Comparison of ENCODE assay signal across 10 cellular contexts in genomic region chr15:25849431-25849921, GRCh38. TPM values are rescaled to one million over a fixed set of nuclear protein-coding genes. Genes with fewer than 3 reads are reported as not detected.
A peak's percentile ranks its signal among the peaks of the same experiment; 100 is the strongest.
DNase-seq lines count a peak whose midpoint lies in the region; ATAC-seq, FAIRE-seq and TF ChIP-seq lines count a peak whose summit lies in the region.
"Had no signal": no experiment of that assay in that cellular context is flagged by ENCODE, and none has a peak within 500 bp of the region (broad histone marks: within the 10 kb centered on the region; RNA-seq: fewer than 3 reads in every experiment).

No MANE protein-coding gene starts in this region.

- no peaks in the 10 kb centered on the region for H3K9me3 ChIP-seq in right atrium auricular region
- no peaks in the 10 kb centered on the region for H3K9me3 ChIP-seq in small intestine (ENCODE audit: control insufficient read depth, low read depth)

- no peaks in the 10 kb centered on the region for H3K36me3 ChIP-seq in right atrium auricular region
- no peaks in the 10 kb centered on the region for H3K36me3 ChIP-seq in small intestine (ENCODE audit: control insufficient read depth in 2 of 2, insufficient read depth in 2 of 2, low read length in 2 of 2)

- H3K36me3 Mint-ChIP-seq in activated T-helper 1 cell treated with anti-CD3 and anti-CD28 coated beads, Interleukin-12 subunit alpha, Interleukin-12 subunit beta, Interleukin-2, Interleukin-4 antibody, amounts not matched to agents 30 ng/mL and 10 ng/mL and 1 ng/mL, durations not matched to agents 14 hours and 24 hours and 36 hours (ENCODE audit: low read depth) = peaks cover 34% of the 10 kb centered on the region

- intact Hi-C loops in activated T-helper 1 cell treated with anti-CD3 and anti-CD28 coated beads, Interleukin-12 subunit alpha, Interleukin-12 subunit beta, Interleukin-2, Interleukin-4 antibody, amounts not matched to agents 30 ng/mL and 10 ng/mL and 1 ng/mL, durations not matched to agents 14 hours and 24 hours and 36 hours (cut with micrococcal nuclease) = loop anchor here (1.0 kb wide), 2 partner anchors 17 to 37 kb away; no protein-coding TSS in a partner anchor

- H3K27me3 Mint-ChIP-seq in activated T-helper 1 cell treated with anti-CD3 and anti-CD28 coated beads, Interleukin-12 subunit alpha, Interleukin-12 subunit beta, Interleukin-2, Interleukin-4 antibody, amounts not matched to agents 30 ng/mL and 10 ng/mL and 1 ng/mL, durations not matched to agents 14 hours and 24 hours and 36 hours (ENCODE audit: insufficient read depth) = no peaks in the 10 kb centered on the region

- no peak for TF ChIP-seq CTCF in right atrium auricular region (IDR thresholded peaks at IDR 0.05)

- H3K4me3 Mint-ChIP-seq in activated T-helper 1 cell treated with anti-CD3 and anti-CD28 coated beads, Interleukin-12 subunit alpha, Interleukin-12 subunit beta, Interleukin-2, Interleukin-4 antibody, amounts not matched to agents 30 ng/mL and 10 ng/mL and 1 ng/mL, durations not matched to agents 14 hours and 24 hours and 36 hours = peak overlapping the region; percentile 93

- H3K9me3 Mint-ChIP-seq in activated T-helper 1 cell treated with anti-CD3 and anti-CD28 coated beads, Interleukin-12 subunit alpha, Interleukin-12 subunit beta, Interleukin-2, Interleukin-4 antibody, amounts not matched to agents 30 ng/mL and 10 ng/mL and 1 ng/mL, durations not matched to agents 14 hours and 24 hours and 36 hours = no peaks in the 10 kb centered on the region

- H3K4me3 ChIP-seq in right atrium auricular region = peak overlapping the region in 1 of 2 donors; percentile 7
- no peak overlapping the region for H3K4me3 ChIP-seq in small intestine (ENCODE audit: low read depth in 1 of 2, low read length in 2 of 2)

- H3K4me1 ChIP-seq in right atrium auricular region = peaks cover 0 to 37% of the 10 kb centered on the region in 2 donors
- peaks cover 0 to 4% of the 10 kb centered on the region in 2 donors for H3K4me1 ChIP-seq in small intestine (ENCODE audit: control insufficient read depth in 2 of 2, insufficient read depth in 1 of 2, low read depth in 1 of 2, low read length in 1 of 2)

- no peak for FAIRE-seq in small intestine (lab: Jason Lieb, UNC)
- FAIRE-seq: TTC549 had no signal

- H3K27me3 ChIP-seq in right atrium auricular region = no peaks in the 10 kb centered on the region
- H3K27me3 ChIP-seq in small intestine (ENCODE audit: control insufficient read depth in 2 of 2, insufficient read depth in 2 of 2, low read length in 2 of 2) = no peaks in the 10 kb centered on the region

- ATAC-seq in HG02571 (IDR thresholded peaks at IDR 0.05; ENCODE audit: unreplicated experiment) = no peak

- WGBS in small intestine, 3 donors = 11 to 38% (median 18%) methylated on average over 7 of the region's 7 CpGs

- H3K27ac ChIP-seq in right atrium auricular region = peak overlapping the region; percentile 72 to 85
- peak overlapping the region in 1 of 2 donors; percentile 68 for H3K27ac ChIP-seq in small intestine (ENCODE audit: low read depth in 1 of 2, low read length in 1 of 2)
- H3K27ac ChIP-seq: 22Rv1 had no signal

- H3K27ac Mint-ChIP-seq in activated T-helper 1 cell treated with anti-CD3 and anti-CD28 coated beads, Interleukin-12 subunit alpha, Interleukin-12 subunit beta, Interleukin-2, Interleukin-4 antibody, amounts not matched to agents 30 ng/mL and 10 ng/mL and 1 ng/mL, durations not matched to agents 14 hours and 24 hours and 36 hours = peak overlapping the region; percentile 100

- peak; percentile 40 for DNase-seq in DMS 273 (lab: John Stamatoyannopoulos, UW; ENCODE audit: unreplicated experiment)
- DNase-seq in DMS 273 treated with DMSO at 0.1 percent for 48 hours (lab: John Stamatoyannopoulos, UW) = no peak
- no peak for DNase-seq in activated T-helper 1 cell treated with anti-CD3 and anti-CD28 coated beads, Interleukin-12 subunit alpha, Interleukin-12 subunit beta, Interleukin-2, Interleukin-4 antibody, amounts not matched to agents 30 ng/mL and 10 ng/mL and 1 ng/mL, durations not matched to agents 14 hours and 24 hours and 36 hours (ENCODE audit: low spot score)
- DNase-seq in right atrium auricular region (ENCODE audit: low spot score) = no peak
- peak; percentile 9 for DNase-seq in small intestine
- no peak for DNase-seq in occipital lobe (lab: John Stamatoyannopoulos, UW)
- DNase-seq in activated CD8-positive, alpha-beta memory T cell treated with anti-CD3 and anti-CD28 coated beads, Interleukin-2, amount 50 U/mL, for 4 hours = no peak

- peaks cover 88% of the 10 kb centered on the region for H3K4me1 Mint-ChIP-seq in activated T-helper 1 cell treated with anti-CD3 and anti-CD28 coated beads, Interleukin-12 subunit alpha, Interleukin-12 subunit beta, Interleukin-2, Interleukin-4 antibody, amounts not matched to agents 30 ng/mL and 10 ng/mL and 1 ng/mL, durations not matched to agents 14 hours and 24 hours and 36 hours (ENCODE audit: low read depth)

RNA-seq across cellular contexts. Expression of gene ATP10A, which starts 13.7 kb away (rescaled TPM):
- 42.8 and 47.9 TPM in 2 replicates for total RNA-seq in activated T-helper 1 cell treated with anti-CD3 and anti-CD28 coated beads, Interleukin-12 subunit alpha, Interleukin-12 subunit beta, Interleukin-2, Interleukin-4 antibody, amounts not matched to agents 30 ng/mL and 10 ng/mL and 1 ng/mL, durations not matched to agents 14 hours and 24 hours and 36 hours
- total RNA-seq in right atrium auricular region (1 to 10 TPM; 3.2 to 6.0 TPM), occipital lobe (0.78 TPM)
- polyA plus RNA-seq in small intestine = 1 to 10 TPM in 1 of 3 donors, under 1 TPM in 1, not detected in 1; 0.27 to 2.8 TPM

Comparison
In these comparisons a context has a peak if more than half of its experiments do, and no peak if none do; other contexts are left out.
1. DNase-seq: peak in DMS 273 (single experiment) and small intestine (single experiment); none in DMS 273 treated with DMSO at 0.1 percent for 48 hours (single experiment), activated T-helper 1 cell treated with anti-CD3 and anti-CD28 coated beads, Interleukin-12 subunit alpha, Interleukin-12 subunit beta, Interleukin-2, Interleukin-4 antibody, amounts not matched to agents 30 ng/mL and 10 ng/mL and 1 ng/mL, durations not matched to agents 14 hours and 24 hours and 36 hours (single experiment), right atrium auricular region (single experiment), occipital lobe (single experiment) and activated CD8-positive, alpha-beta memory T cell treated with anti-CD3 and anti-CD28 coated beads, Interleukin-2, amount 50 U/mL, for 4 hours (single experiment).